19 cellular contexts compared by ENCODE assay signal in the genomic region with DNA sequence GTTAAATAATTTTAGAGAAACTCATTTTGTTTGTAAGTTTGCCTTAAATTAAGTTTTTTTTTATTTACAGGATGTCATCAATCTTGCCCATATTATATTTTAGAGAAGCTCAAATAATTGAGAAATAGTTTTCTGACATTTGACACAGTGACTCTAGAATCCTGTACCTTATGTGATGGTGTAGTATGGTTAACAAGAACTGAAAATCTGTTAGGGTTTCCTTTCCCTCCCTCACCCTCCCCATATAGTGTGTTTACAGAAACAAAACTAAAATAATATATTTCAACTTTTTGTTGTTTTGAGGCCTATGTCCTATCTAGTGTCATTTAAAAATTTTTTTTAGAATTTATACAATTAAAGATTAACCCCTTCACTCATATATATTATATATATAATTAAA.
DNase-seq lines count a peak whose midpoint lies in the region; ATAC-seq, FAIRE-seq and TF ChIP-seq lines count a peak whose summit lies in the region.
"Had no signal": no experiment of that assay in that cellular context is flagged by ENCODE, and none has a peak within 500 bp of the region (broad histone marks: within the 10 kb centered on the region; RNA-seq: fewer than 3 reads in every experiment).

No MANE protein-coding gene starts in this region.

- FAIRE-seq in GM19239 (lab: Jason Lieb, UNC), result no peak
- FAIRE-seq: small intestine had no signal

- no peak overlapping the region for H3K4me3 Mint-ChIP-seq in stimulated activated memory B cell treated with anti-CD40 and anti-IgM and Interleukin-4, amounts not matched to agents 10 μg/mL and 1 μg/mL and 100 μg/mL, for 72 hours
- H3K4me3 Mint-ChIP-seq: activated B cell treated with CpG ODN at 0.5 μM for 24 hours; activated CD8-positive, alpha-beta memory T cell treated with anti-CD3 and anti-CD28 coated beads, Interleukin-2, amount 10 ng/mL, durations not matched to agents 7 days and 5 days; T-cell had no signal

- H3K36me3 Mint-ChIP-seq in stimulated activated memory B cell treated with anti-CD40 and anti-IgM and Interleukin-4, amounts not matched to agents 10 μg/mL and 1 μg/mL and 100 μg/mL, for 72 hours, result peaks cover 18% of the 10 kb centered on the region

- TF ChIP-seq CTCF in VCaP (conservative IDR thresholded peaks at IDR 0.05), result no peak
- TF ChIP-seq CTCF in dorsolateral prefrontal cortex (IDR thresholded peaks at IDR 0.05 in 54 of 56, conservative IDR thresholded peaks at IDR 0.05 in 2 of 56; ENCODE audit: low read depth in 1 of 56, partially characterized antibody in 56 of 56), result no peak
- no peak for TF ChIP-seq CTCF in testis (IDR thresholded peaks at IDR 0.05)
- no peak for TF ChIP-seq CTCF in adrenal gland (IDR thresholded peaks at IDR 0.05)

- DNase-seq in dorsolateral prefrontal cortex, result no peak
- no peak for DNase-seq in testis
- no peak for DNase-seq in GM19239 (ENCODE audit: insufficient read length, low spot score)
- DNase-seq in NCI-H2081 treated with DMSO at 0.1 percent for 48 hours (lab: John Stamatoyannopoulos, UW), result no peak
- no peak for DNase-seq in adrenal gland
- DNase-seq: activated B cell treated with CpG ODN at 0.5 μM for 24 hours; activated CD8-positive, alpha-beta memory T cell treated with anti-CD3 and anti-CD28 coated beads, Interleukin-2, amount 10 ng/mL, durations not matched to agents 7 days and 5 days; activated gamma-delta T cell treated with Interleukin-2 at 50 U/mL for 16 hours; AML-193; GF-D8; mesendoderm; small intestine; stimulated activated naive CD4-positive, alpha-beta T cell; T-cell had no signal

- no peak overlapping the region for H3K27ac Mint-ChIP-seq in stimulated activated memory B cell treated with anti-CD40 and anti-IgM and Interleukin-4, amounts not matched to agents 10 μg/mL and 1 μg/mL and 100 μg/mL, for 72 hours
- H3K27ac Mint-ChIP-seq: activated B cell treated with CpG ODN at 0.5 μM for 24 hours; activated CD8-positive, alpha-beta memory T cell treated with anti-CD3 and anti-CD28 coated beads, Interleukin-2, amount 10 ng/mL, durations not matched to agents 7 days and 5 days; IgD-negative memory B cell had no signal

- no peaks in the 10 kb centered on the region for H3K9me3 Mint-ChIP-seq in stimulated activated memory B cell treated with anti-CD40 and anti-IgM and Interleukin-4, amounts not matched to agents 10 μg/mL and 1 μg/mL and 100 μg/mL, for 72 hours
- H3K9me3 Mint-ChIP-seq: activated B cell treated with CpG ODN at 0.5 μM for 24 hours, IgD-negative memory B cell, T-cell had no signal

- peaks cover 11% of the 10 kb centered on the region for H3K4me1 Mint-ChIP-seq in stimulated activated memory B cell treated with anti-CD40 and anti-IgM and Interleukin-4, amounts not matched to agents 10 μg/mL and 1 μg/mL and 100 μg/mL, for 72 hours

- H3K4me1 ChIP-seq in muscle layer of duodenum (ENCODE audit: control insufficient read depth in 1 of 2, insufficient read depth in 2 of 2, low read length in 2 of 2) (peaks cover 15 to 18% of the 10 kb centered on the region in 2 donors), testis (peaks cover 57% of the 10 kb centered on the region), adrenal gland (replicated peaks in 1 of 2) (peaks cover 29 to 73% of the 10 kb centered on the region in 2 donors)

- intact Hi-C loops in dorsolateral prefrontal cortex (cut with DNase I), result loop anchor here (10.0 kb wide), 4 partner anchors 52 to 448 kb away; partner anchors contain the start of genes CEP57L1 (in 1 of the 2) and SESN1 (in 1 of the 2)
- intact Hi-C loops in testis (cut with DNase I; ENCODE audit: low total_unique reads), result no loop called here
- intact Hi-C loops in adrenal gland (cut with DNase I), result loop anchor here (10.0 kb wide), 2 partner anchors 62 to 72 kb away; no protein-coding TSS in a partner anchor

- TF ChIP-seq POLR2A in testis (IDR thresholded peaks at IDR 0.05), result no peak
- TF ChIP-seq POLR2A in adrenal gland (IDR thresholded peaks at IDR 0.05), result no peak

- H3K9me3 ChIP-seq in muscle layer of duodenum (ENCODE audit: control insufficient read depth in 1 of 2, low read length in 2 of 2), result no peaks in the 10 kb centered on the region
- H3K9me3 ChIP-seq in testis, result no peaks in the 10 kb centered on the region
- no peaks in the 10 kb centered on the region for H3K9me3 ChIP-seq in adrenal gland (replicated peaks in 1 of 3)
- H3K9me3 ChIP-seq: neutrophil had no signal

- no peak for ATAC-seq in stimulated activated memory B cell treated with anti-CD40 and anti-IgM and Interleukin-4, amounts not matched to agents 10 μg/mL and 1 μg/mL and 100 μg/mL, for 72 hours
- ATAC-seq: activated CD8-positive, alpha-beta memory T cell treated with anti-CD3 and anti-CD28 coated beads, Interleukin-2, amount 10 ng/mL, durations not matched to agents 7 days and 5 days; T-cell had no signal

- H3K36me3 ChIP-seq in muscle layer of duodenum (ENCODE audit: control insufficient read depth in 1 of 2, insufficient read depth in 2 of 2, low read length in 2 of 2) (peaks cover 9 to 13% of the 10 kb centered on the region in 2 donors), testis (ENCODE audit: low read depth, missing control alignments) (no peaks in the 10 kb centered on the region), adrenal gland (replicated peaks in 1 of 2) (peaks cover 0 to 23% of the 10 kb centered on the region in 2 donors)

- H3K4me3 ChIP-seq in dorsolateral prefrontal cortex (peak overlapping the region in 33 of 59 donors; percentile 1 to 55 (median 18)), muscle layer of duodenum (ENCODE audit: low read depth in 1 of 2, low read length in 2 of 2) (peak overlapping the region in 1 of 2 donors; percentile 21), testis (no peak overlapping the region), adrenal gland (peak overlapping the region in 1 of 4 donors; percentile 39)

- H3K27me3 ChIP-seq in dorsolateral prefrontal cortex, result no peaks in the 10 kb centered on the region
- no peaks in the 10 kb centered on the region for H3K27me3 ChIP-seq in muscle layer of duodenum (ENCODE audit: low read depth, low read length)
- no peaks in the 10 kb centered on the region for H3K27me3 ChIP-seq in testis
- no peaks in the 10 kb centered on the region for H3K27me3 ChIP-seq in adrenal gland
- H3K27me3 ChIP-seq: neutrophil had no signal

- H3K27me3 Mint-ChIP-seq in stimulated activated memory B cell treated with anti-CD40 and anti-IgM and Interleukin-4, amounts not matched to agents 10 μg/mL and 1 μg/mL and 100 μg/mL, for 72 hours, result no peaks in the 10 kb centered on the region
- H3K27me3 Mint-ChIP-seq: activated B cell treated with CpG ODN at 0.5 μM for 24 hours; activated CD8-positive, alpha-beta memory T cell treated with anti-CD3 and anti-CD28 coated beads, Interleukin-2, amount 10 ng/mL, durations not matched to agents 7 days and 5 days; IgD-negative memory B cell; T-cell had no signal

- H3K27ac ChIP-seq in VCaP (peak overlapping the region; percentile 96), dorsolateral prefrontal cortex (peak overlapping the region; percentile 44 to 92 (median 86)), muscle layer of duodenum (ENCODE audit: low read length) (peak overlapping the region; percentile 82), testis (peak overlapping the region; percentile 67 to 97), adrenal gland (peak overlapping the region in 2 of 5 donors; percentile 55 to 69)
- H3K27ac ChIP-seq: neutrophil had no signal

Comparison
In these comparisons a context has a peak if more than half of its experiments do, and no peak if none do; other contexts are left out.
1. H3K4me3 ChIP-seq: peak in dorsolateral prefrontal cortex (33 of 59); none in testis (0 of 2).